In genomic region chr12:98418357-98419075, GRCh38 we compare ENCODE assay signal across 9 cellular contexts.
DNase-seq lines count a peak whose midpoint lies in the region; ATAC-seq, FAIRE-seq and TF ChIP-seq lines count a peak whose summit lies in the region.
"Had no signal": no experiment of that assay in that cellular context is flagged by ENCODE, and none has a peak within 500 bp of the region (broad histone marks: within the 10 kb centered on the region; RNA-seq: fewer than 3 reads in every experiment).

No MANE protein-coding gene starts in this region.

- peaks cover 35% of the 10 kb centered on the region for H3K4me1 Mint-ChIP-seq in neural progenitor cell
- H3K4me1 Mint-ChIP-seq in T-helper 2 cell treated with Interferon-gamma antibody and Interleukin-4, amounts not matched to agents 5 μg/mL and 100 μg/mL, for 36 hours (ENCODE audit: low read depth), result peaks cover 3% of the 10 kb centered on the region
- H3K4me1 Mint-ChIP-seq: naive B cell had no signal

- no peak overlapping the region for H3K4me2 ChIP-seq in endothelial cell of umbilical vein (ENCODE audit: insufficient read depth, low read length)
- peak overlapping the region; percentile 10 for H3K4me2 ChIP-seq in neural progenitor cell

- ATAC-seq in HG02610 (IDR thresholded peaks at IDR 0.05; ENCODE audit: unreplicated experiment), result peak; percentile 82

- peak overlapping the region; percentile 55 for H2AFZ ChIP-seq in endothelial cell of umbilical vein (ENCODE audit: low read depth, low read length)
- H2AFZ ChIP-seq in neural progenitor cell (replicated peaks), result no peak overlapping the region

- no peaks in the 10 kb centered on the region for H3K79me2 ChIP-seq in endothelial cell of umbilical vein (ENCODE audit: control insufficient read depth, insufficient read depth, low read length)
- no peaks in the 10 kb centered on the region for H3K79me2 ChIP-seq in neural progenitor cell (ENCODE audit: low read depth)

- H4K20me1 ChIP-seq in endothelial cell of umbilical vein (replicated peaks; ENCODE audit: control insufficient read depth, extremely low read depth, insufficient read depth, low read length) (no peaks in the 10 kb centered on the region), neural progenitor cell (ENCODE audit: low read depth) (no peaks in the 10 kb centered on the region)

- peak; percentile 67 for DNase-seq in GM12865 (ENCODE audit: low read depth)
- peak; percentile 51 for DNase-seq in NCI-H446 treated with DMSO at 0.1 percent for 48 hours (lab: John Stamatoyannopoulos, UW)
- peak; percentile 51 for DNase-seq in endothelial cell of umbilical vein (ENCODE audit: low read depth, low spot score)
- peak; percentile 52 for DNase-seq in neural progenitor cell (ENCODE audit: low spot score)
- no peak for DNase-seq in HuH-7.5 (ENCODE audit: low spot score)
- DNase-seq in activated CD4-positive, alpha-beta T cell treated with anti-CD3 and anti-CD28 coated beads, Interleukin-2, amount 50 U/mL, for 4 hours, result no peak
- DNase-seq in T-helper 2 cell treated with Interferon-gamma antibody and Interleukin-4, amounts not matched to agents 5 μg/mL and 100 μg/mL, for 36 hours (ENCODE audit: low spot score), result no peak
- DNase-seq: naive B cell had no signal

- no peaks in the 10 kb centered on the region for H3K36me3 ChIP-seq in endothelial cell of umbilical vein (ENCODE audit: control insufficient read depth in 2 of 2, extremely low read depth in 1 of 2, insufficient read depth in 2 of 2, low read length in 2 of 2)
- H3K36me3 ChIP-seq in neural progenitor cell, result no peaks in the 10 kb centered on the region

- FAIRE-seq in endothelial cell of umbilical vein (lab: Jason Lieb, UNC), result peak; percentile 72

- no peaks in the 10 kb centered on the region for H3K9me1 ChIP-seq in endothelial cell of umbilical vein (replicated peaks; ENCODE audit: control insufficient read depth, extremely low read depth, insufficient read depth, low read length)

- no peak for TF ChIP-seq POLR2A in endothelial cell of umbilical vein (IDR thresholded peaks at IDR 0.05; ENCODE audit: low read depth, low read length)

- H3K9ac ChIP-seq in endothelial cell of umbilical vein (replicated peaks; ENCODE audit: extremely low read depth, insufficient read depth, low read length) (no peak overlapping the region), neural progenitor cell (no peak overlapping the region)

- TF ChIP-seq CTCF in GM12865 (IDR thresholded peaks at IDR 0.05; ENCODE audit: insufficient read depth, low read depth, low read length, missing control alignments) (no peak), endothelial cell of umbilical vein (IDR thresholded peaks at IDR 0.05; ENCODE audit: extremely low read depth in 1 of 2, insufficient read depth in 1 of 2, low read depth in 1 of 2, low read length in 2 of 2) (no peak), neural progenitor cell (IDR thresholded peaks at IDR 0.05) (no peak)

- CTCF ChIA-PET in endothelial cell of umbilical vein (lab: Charles Lee), result interaction anchor here (1.0 to 3.8 kb wide), 9 partner anchors 8 to 580 kb away, joined by 3 to 39 read pairs (median 4); no protein-coding TSS in a partner anchor

- H3K36me3 Mint-ChIP-seq in neural progenitor cell, result no peaks in the 10 kb centered on the region
- H3K36me3 Mint-ChIP-seq in T-helper 2 cell treated with Interferon-gamma antibody and Interleukin-4, amounts not matched to agents 5 μg/mL and 100 μg/mL, for 36 hours (ENCODE audit: low read depth), result no peaks in the 10 kb centered on the region
- H3K36me3 Mint-ChIP-seq: naive B cell had no signal

- dilution Hi-C loops in endothelial cell of umbilical vein (cut with MboI; ENCODE audit: extremely low pct_ligation_motif_present, low sequenced_read_pairs), result no loop called here

- H3K27me3 Mint-ChIP-seq in neural progenitor cell (ENCODE audit: insufficient read depth, low read depth), result peaks cover 4% of the 10 kb centered on the region
- H3K27me3 Mint-ChIP-seq in T-helper 2 cell treated with Interferon-gamma antibody and Interleukin-4, amounts not matched to agents 5 μg/mL and 100 μg/mL, for 36 hours (ENCODE audit: low read depth), result peaks cover 4% of the 10 kb centered on the region

- H3K27me3 ChIP-seq in endothelial cell of umbilical vein (ENCODE audit: control insufficient read depth in 2 of 2, insufficient read depth in 2 of 2, low read length in 2 of 2) (no peaks in the 10 kb centered on the region), neural progenitor cell (no peaks in the 10 kb centered on the region)

- H3K27ac ChIP-seq in endothelial cell of umbilical vein (ENCODE audit: insufficient read depth, low read depth, low read length) (no peak overlapping the region), neural progenitor cell (peak overlapping the region; percentile 13)

- H3K9me3 ChIP-seq in endothelial cell of umbilical vein (replicated peaks; ENCODE audit: control insufficient read depth, insufficient read depth, low read length) (no peaks in the 10 kb centered on the region), neural progenitor cell (ENCODE audit: low read depth) (no peaks in the 10 kb centered on the region)

- no peak overlapping the region for H3K4me3 Mint-ChIP-seq in neural progenitor cell
- no peak overlapping the region for H3K4me3 Mint-ChIP-seq in T-helper 2 cell treated with Interferon-gamma antibody and Interleukin-4, amounts not matched to agents 5 μg/mL and 100 μg/mL, for 36 hours
- H3K4me3 Mint-ChIP-seq: naive B cell had no signal

- H3K4me3 ChIP-seq in GM12865 (ENCODE audit: low read depth, low read length) (no peak overlapping the region), endothelial cell of umbilical vein (replicated peaks in 1 of 3; ENCODE audit: insufficient read depth in 1 of 3, low read depth in 1 of 3, low read length in 3 of 3) (no peak overlapping the region), neural progenitor cell (no peak overlapping the region)

- no TSS peak for BruUV-seq in endothelial cell of umbilical vein (replicated peaks; lab: Mats Ljungman, UMichigan)

- H3K9me3 Mint-ChIP-seq in neural progenitor cell, result peaks cover 4% of the 10 kb centered on the region
- no peaks in the 10 kb centered on the region for H3K9me3 Mint-ChIP-seq in T-helper 2 cell treated with Interferon-gamma antibody and Interleukin-4, amounts not matched to agents 5 μg/mL and 100 μg/mL, for 36 hours
- H3K9me3 Mint-ChIP-seq: naive B cell had no signal

- intact Hi-C loops in endothelial cell of umbilical vein (cut with micrococcal nuclease), result no loop called here

- H3F3A ChIP-seq in neural progenitor cell (ENCODE audit: low read depth), result peaks cover 13% of the 10 kb centered on the region

- H3K4me1 ChIP-seq in endothelial cell of umbilical vein (ENCODE audit: control insufficient read depth, extremely low read depth, insufficient read depth, low read length) (peaks cover 2% of the 10 kb centered on the region), neural progenitor cell (peaks cover 24% of the 10 kb centered on the region)

- POLR2A ChIA-PET in endothelial cell of umbilical vein (lab: Charles Lee), result interaction anchor here (1.2 kb wide), 1 partner anchor 16 kb away, joined by 3 read pairs; no protein-coding TSS in a partner anchor

- H3K27ac Mint-ChIP-seq in neural progenitor cell, result peak overlapping the region; percentile 87
- no peak overlapping the region for H3K27ac Mint-ChIP-seq in T-helper 2 cell treated with Interferon-gamma antibody and Interleukin-4, amounts not matched to agents 5 μg/mL and 100 μg/mL, for 36 hours

TF ChIP-seq in endothelial cell of umbilical vein, 7 proteins besides CTCF, POLR2A, EP300 and RAD21:
- no peak for TF ChIP-seq JUN (IDR thresholded peaks at IDR 0.05; ENCODE audit: borderline replicate concordance, insufficient read depth, insufficient read length, low read depth)
- TF ChIP-seq EZH2 (IDR thresholded peaks at IDR 0.05; ENCODE audit: borderline replicate concordance, low read depth, low read length, severe bottlenecking), result no peak
- TF ChIP-seq MAX (IDR thresholded peaks at IDR 0.05; ENCODE audit: insufficient read depth, insufficient read length), result no peak
- no peak for TF ChIP-seq POLR2AphosphoS5 (IDR thresholded peaks at IDR 0.05; ENCODE audit: insufficient read depth, low read depth, low read length)
- no peak for TF ChIP-seq MYC (IDR thresholded peaks at IDR 0.05; ENCODE audit: low read depth, low read length)
- TF ChIP-seq FOS (IDR thresholded peaks at IDR 0.05; ENCODE audit: borderline replicate concordance, insufficient read depth, low read length), result no peak
- TF ChIP-seq GATA2 (IDR thresholded peaks at IDR 0.05; ENCODE audit: insufficient read depth, insufficient read length, low read depth, low read length), result no peak

Comparison
In these comparisons a context has a peak if more than half of its experiments do, and no peak if none do; other contexts are left out.
1. DNase-seq: peak in GM12865 (single experiment), NCI-H446 treated with DMSO at 0.1 percent for 48 hours (single experiment), endothelial cell of umbilical vein (single experiment) and neural progenitor cell (single experiment); none in HuH-7.5 (single experiment), activated CD4-positive, alpha-beta T cell treated with anti-CD3 and anti-CD28 coated beads, Interleukin-2, amount 50 U/mL, for 4 hours (0 of 2) and T-helper 2 cell treated with Interferon-gamma antibody and Interleukin-4, amounts not matched to agents 5 μg/mL and 100 μg/mL, for 36 hours (single experiment).